1 cellular context compared by ENCODE assay signal in genomic region chr1:1307908-1308755, GRCh38.
A peak's percentile ranks its signal among the peaks of the same experiment; 100 is the strongest.
TF ChIP-seq lines count a peak whose summit lies in the region.

ACAP3 (minus strand) TSS chr1:1307930; CDS start chr1:1307815, 115 bp downstream.
A gene with protein sequence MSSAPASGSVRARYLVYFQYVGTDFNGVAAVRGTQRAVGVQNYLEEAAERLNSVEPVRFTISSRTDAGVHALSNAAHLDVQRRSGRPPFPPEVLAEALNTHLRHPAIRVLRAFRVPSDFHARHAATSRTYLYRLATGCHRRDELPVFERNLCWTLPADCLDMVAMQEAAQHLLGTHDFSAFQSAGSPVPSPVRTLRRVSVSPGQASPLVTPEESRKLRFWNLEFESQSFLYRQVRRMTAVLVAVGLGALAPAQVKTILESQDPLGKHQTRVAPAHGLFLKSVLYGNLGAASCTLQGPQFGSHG (plus strand): TSS chr1:1308597. CDS start chr1:1308644, 47 bp downstream.

TF ChIP-seq in HepG2, 621 proteins besides CTCF, POLR2A, EP300 and RAD21 (continued from another document and continues in another):
- TF ChIP-seq, protein P1, sequence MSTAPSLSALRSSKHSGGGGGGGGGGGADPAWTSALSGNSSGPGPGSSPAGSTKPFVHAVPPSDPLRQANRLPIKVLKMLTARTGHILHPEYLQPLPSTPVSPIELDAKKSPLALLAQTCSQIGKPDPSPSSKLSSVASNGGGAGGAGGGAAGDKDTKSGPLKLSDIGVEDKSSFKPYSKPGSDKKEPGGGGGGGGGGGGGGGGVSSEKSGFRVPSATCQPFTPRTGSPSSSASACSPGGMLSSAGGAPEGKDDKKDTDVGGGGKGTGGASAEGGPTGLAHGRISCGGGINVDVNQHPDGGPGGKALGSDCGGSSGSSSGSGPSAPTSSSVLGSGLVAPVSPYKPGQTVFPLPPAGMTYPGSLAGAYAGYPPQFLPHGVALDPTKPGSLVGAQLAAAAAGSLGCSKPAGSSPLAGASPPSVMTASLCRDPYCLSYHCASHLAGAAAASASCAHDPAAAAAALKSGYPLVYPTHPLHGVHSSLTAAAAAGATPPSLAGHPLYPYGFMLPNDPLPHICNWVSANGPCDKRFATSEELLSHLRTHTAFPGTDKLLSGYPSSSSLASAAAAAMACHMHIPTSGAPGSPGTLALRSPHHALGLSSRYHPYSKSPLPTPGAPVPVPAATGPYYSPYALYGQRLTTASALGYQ (CRISPR knock-in tag; IDR thresholded peaks at IDR 0.05) = 0 out of 2 replicates have a peak, but pooled peaks have one; percentile 47
- TF ChIP-seq, protein P2, sequence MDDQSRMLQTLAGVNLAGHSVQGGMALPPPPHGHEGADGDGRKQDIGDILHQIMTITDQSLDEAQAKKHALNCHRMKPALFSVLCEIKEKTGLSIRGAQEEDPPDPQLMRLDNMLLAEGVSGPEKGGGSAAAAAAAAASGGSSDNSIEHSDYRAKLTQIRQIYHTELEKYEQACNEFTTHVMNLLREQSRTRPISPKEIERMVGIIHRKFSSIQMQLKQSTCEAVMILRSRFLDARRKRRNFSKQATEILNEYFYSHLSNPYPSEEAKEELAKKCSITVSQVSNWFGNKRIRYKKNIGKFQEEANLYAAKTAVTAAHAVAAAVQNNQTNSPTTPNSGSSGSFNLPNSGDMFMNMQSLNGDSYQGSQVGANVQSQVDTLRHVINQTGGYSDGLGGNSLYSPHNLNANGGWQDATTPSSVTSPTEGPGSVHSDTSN (CRISPR knock-in tag; IDR thresholded peaks at IDR 0.05; ENCODE audit: borderline replicate concordance) = no peak
- no peak for TF ChIP-seq ZNF512 (CRISPR knock-in tag; IDR thresholded peaks at IDR 0.05)
- TF ChIP-seq SALL1 (CRISPR knock-in tag; IDR thresholded peaks at IDR 0.05) = peak; percentile 53
- no peak for TF ChIP-seq HDAC6 (IDR thresholded peaks at IDR 0.05; ENCODE audit: low read depth, low read length)
- TF ChIP-seq ZNF564 (CRISPR knock-in tag; IDR thresholded peaks at IDR 0.05) = 0 out of 2 replicates have a peak, but pooled peaks have one; percentile 44
- no peak for TF ChIP-seq HES4 (CRISPR knock-in tag; IDR thresholded peaks at IDR 0.05; ENCODE audit: borderline replicate concordance)
- TF ChIP-seq, protein P3, sequence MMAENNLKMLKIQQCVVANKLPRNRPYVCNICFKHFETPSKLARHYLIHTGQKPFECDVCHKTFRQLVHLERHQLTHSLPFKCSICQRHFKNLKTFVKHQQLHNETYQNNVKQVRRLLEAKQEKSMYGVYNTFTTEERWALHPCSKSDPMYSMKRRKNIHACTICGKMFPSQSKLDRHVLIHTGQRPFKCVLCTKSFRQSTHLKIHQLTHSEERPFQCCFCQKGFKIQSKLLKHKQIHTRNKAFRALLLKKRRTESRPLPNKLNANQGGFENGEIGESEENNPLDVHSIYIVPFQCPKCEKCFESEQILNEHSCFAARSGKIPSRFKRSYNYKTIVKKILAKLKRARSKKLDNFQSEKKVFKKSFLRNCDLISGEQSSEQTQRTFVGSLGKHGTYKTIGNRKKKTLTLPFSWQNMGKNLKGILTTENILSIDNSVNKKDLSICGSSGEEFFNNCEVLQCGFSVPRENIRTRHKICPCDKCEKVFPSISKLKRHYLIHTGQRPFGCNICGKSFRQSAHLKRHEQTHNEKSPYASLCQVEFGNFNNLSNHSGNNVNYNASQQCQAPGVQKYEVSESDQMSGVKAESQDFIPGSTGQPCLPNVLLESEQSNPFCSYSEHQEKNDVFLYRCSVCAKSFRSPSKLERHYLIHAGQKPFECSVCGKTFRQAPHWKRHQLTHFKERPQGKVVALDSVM (CRISPR knock-in tag; IDR thresholded peaks at IDR 0.05) = 0 out of 2 replicates have a peak, but pooled peaks have one; percentile 23
- no peak; the same call in 1 of the 2 replicates for TF ChIP-seq AKAP8 (CRISPR knock-in tag; IDR thresholded peaks at IDR 0.05)
- TF ChIP-seq NR1H2 (CRISPR knock-in tag; IDR thresholded peaks at IDR 0.05; ENCODE audit: borderline replicate concordance, low read depth) = 0 out of 2 replicates have a peak, but pooled peaks have one; percentile 24
- TF ChIP-seq MATR3 (CRISPR knock-in tag; IDR thresholded peaks at IDR 0.05) = no peak
- no peak for TF ChIP-seq ADNP (CRISPR knock-in tag; IDR thresholded peaks at IDR 0.05)
- TF ChIP-seq MIER2 (CRISPR knock-in tag; IDR thresholded peaks at IDR 0.05) = no peak
- peak; percentile 11 for TF ChIP-seq AGO2 (optimal IDR thresholded peaks at IDR 0.05; ENCODE audit: low read depth, low read length)
- TF ChIP-seq, protein P4, sequence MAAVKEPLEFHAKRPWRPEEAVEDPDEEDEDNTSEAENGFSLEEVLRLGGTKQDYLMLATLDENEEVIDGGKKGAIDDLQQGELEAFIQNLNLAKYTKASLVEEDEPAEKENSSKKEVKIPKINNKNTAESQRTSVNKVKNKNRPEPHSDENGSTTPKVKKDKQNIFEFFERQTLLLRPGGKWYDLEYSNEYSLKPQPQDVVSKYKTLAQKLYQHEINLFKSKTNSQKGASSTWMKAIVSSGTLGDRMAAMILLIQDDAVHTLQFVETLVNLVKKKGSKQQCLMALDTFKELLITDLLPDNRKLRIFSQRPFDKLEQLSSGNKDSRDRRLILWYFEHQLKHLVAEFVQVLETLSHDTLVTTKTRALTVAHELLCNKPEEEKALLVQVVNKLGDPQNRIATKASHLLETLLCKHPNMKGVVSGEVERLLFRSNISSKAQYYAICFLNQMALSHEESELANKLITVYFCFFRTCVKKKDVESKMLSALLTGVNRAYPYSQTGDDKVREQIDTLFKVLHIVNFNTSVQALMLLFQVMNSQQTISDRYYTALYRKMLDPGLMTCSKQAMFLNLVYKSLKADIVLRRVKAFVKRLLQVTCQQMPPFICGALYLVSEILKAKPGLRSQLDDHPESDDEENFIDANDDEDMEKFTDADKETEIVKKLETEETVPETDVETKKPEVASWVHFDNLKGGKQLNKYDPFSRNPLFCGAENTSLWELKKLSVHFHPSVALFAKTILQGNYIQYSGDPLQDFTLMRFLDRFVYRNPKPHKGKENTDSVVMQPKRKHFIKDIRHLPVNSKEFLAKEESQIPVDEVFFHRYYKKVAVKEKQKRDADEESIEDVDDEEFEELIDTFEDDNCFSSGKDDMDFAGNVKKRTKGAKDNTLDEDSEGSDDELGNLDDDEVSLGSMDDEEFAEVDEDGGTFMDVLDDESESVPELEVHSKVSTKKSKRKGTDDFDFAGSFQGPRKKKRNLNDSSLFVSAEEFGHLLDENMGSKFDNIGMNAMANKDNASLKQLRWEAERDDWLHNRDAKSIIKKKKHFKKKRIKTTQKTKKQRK (IDR thresholded peaks at IDR 0.05; ENCODE audit: low read length) = no peak
- TF ChIP-seq MAFK (conservative IDR thresholded peaks at IDR 0.05 in 1 of 2, IDR thresholded peaks at IDR 0.05 in 1 of 2; ENCODE audit: low read length in 2 of 2) = no peak
- TF ChIP-seq ZNF10 (CRISPR knock-in tag; IDR thresholded peaks at IDR 0.05; ENCODE audit: borderline replicate concordance, low read depth) = no peak
- no peak for TF ChIP-seq KLF9 (CRISPR knock-in tag; IDR thresholded peaks at IDR 0.05; ENCODE audit: low read depth)
- TF ChIP-seq BHLHE40 (IDR thresholded peaks at IDR 0.05; ENCODE audit: low read length) = no peak; the same call in 1 of the 2 replicates
- no peak for TF ChIP-seq ZNF569 (CRISPR knock-in tag; IDR thresholded peaks at IDR 0.05; ENCODE audit: borderline replicate concordance)
- no peak for TF ChIP-seq MTA1 (CRISPR knock-in tag; IDR thresholded peaks at IDR 0.05; ENCODE audit: borderline replicate concordance)
- no peak for TF ChIP-seq KLF13 (CRISPR knock-in tag; IDR thresholded peaks at IDR 0.05)
- no peak for TF ChIP-seq HOXA5 (CRISPR knock-in tag; IDR thresholded peaks at IDR 0.05)
- no peak for TF ChIP-seq SP1 (IDR thresholded peaks at IDR 0.05)
- no peak; the same call in 1 of the 2 replicates for TF ChIP-seq SP1 (CRISPR knock-in tag; IDR thresholded peaks at IDR 0.05)
- no peak; the same call in none of the 2 replicates for TF ChIP-seq ZNF777 (CRISPR knock-in tag; IDR thresholded peaks at IDR 0.05)
- no peak for TF ChIP-seq NR3C1 (CRISPR knock-in tag; IDR thresholded peaks at IDR 0.05)
- no peak for TF ChIP-seq SIX1 (CRISPR knock-in tag; IDR thresholded peaks at IDR 0.05; ENCODE audit: borderline replicate concordance)
- no peak for TF ChIP-seq GABPA (IDR thresholded peaks at IDR 0.05; ENCODE audit: low read depth, low read length)
- peak; percentile 55 for TF ChIP-seq GABPA (CRISPR knock-in tag; IDR thresholded peaks at IDR 0.05; ENCODE audit: low read depth)
- no peak for TF ChIP-seq ZNF552 (CRISPR knock-in tag; IDR thresholded peaks at IDR 0.05; ENCODE audit: borderline replicate concordance)
- no peak for TF ChIP-seq ZNF367 (CRISPR knock-in tag; IDR thresholded peaks at IDR 0.05; ENCODE audit: borderline replicate concordance)
- TF ChIP-seq KDM2A (CRISPR knock-in tag; IDR thresholded peaks at IDR 0.05; ENCODE audit: borderline replicate concordance, low read depth) = peak; percentile 57; the same call in 1 of the 2 replicates
- TF ChIP-seq NBN (conservative IDR thresholded peaks at IDR 0.05) = no peak
- peak; percentile 42; the same call in 1 of the 2 replicates for TF ChIP-seq KMT2B (CRISPR knock-in tag; IDR thresholded peaks at IDR 0.05)
- no peak for TF ChIP-seq RAD51 (IDR thresholded peaks at IDR 0.05; ENCODE audit: borderline replicate concordance)
- no peak for TF ChIP-seq ZNF841 (CRISPR knock-in tag; IDR thresholded peaks at IDR 0.05; ENCODE audit: borderline replicate concordance)
- TF ChIP-seq ZNF574 (CRISPR knock-in tag; IDR thresholded peaks at IDR 0.05) = peak; percentile 86
- TF ChIP-seq ZNF34 (CRISPR knock-in tag; IDR thresholded peaks at IDR 0.05; ENCODE audit: borderline replicate concordance) = peak; percentile 69; the same call in 1 of the 2 replicates
- no peak for TF ChIP-seq NFYB (CRISPR knock-in tag; IDR thresholded peaks at IDR 0.05)
- no peak for TF ChIP-seq ZNF530 (CRISPR knock-in tag; IDR thresholded peaks at IDR 0.05; ENCODE audit: low read depth)
- no peak for TF ChIP-seq THAP8 (CRISPR knock-in tag; IDR thresholded peaks at IDR 0.05; ENCODE audit: borderline replicate concordance)
- TF ChIP-seq MIXL1 (CRISPR knock-in tag; IDR thresholded peaks at IDR 0.05) = no peak
- peak; percentile 65 for TF ChIP-seq PHF20 (CRISPR knock-in tag; IDR thresholded peaks at IDR 0.05)
- TF ChIP-seq ZFYVE20 (CRISPR knock-in tag; IDR thresholded peaks at IDR 0.05; ENCODE audit: borderline replicate concordance, low read depth) = no peak
- TF ChIP-seq ZNF160 (CRISPR knock-in tag; IDR thresholded peaks at IDR 0.05) = no peak
- no peak for TF ChIP-seq SNRNP70 (IDR thresholded peaks at IDR 0.05; ENCODE audit: low read depth, low read length)
- TF ChIP-seq ZNF790 (CRISPR knock-in tag; IDR thresholded peaks at IDR 0.05; ENCODE audit: borderline replicate concordance) = no peak; the same call in 1 of the 2 replicates
- TF ChIP-seq, protein P5, sequence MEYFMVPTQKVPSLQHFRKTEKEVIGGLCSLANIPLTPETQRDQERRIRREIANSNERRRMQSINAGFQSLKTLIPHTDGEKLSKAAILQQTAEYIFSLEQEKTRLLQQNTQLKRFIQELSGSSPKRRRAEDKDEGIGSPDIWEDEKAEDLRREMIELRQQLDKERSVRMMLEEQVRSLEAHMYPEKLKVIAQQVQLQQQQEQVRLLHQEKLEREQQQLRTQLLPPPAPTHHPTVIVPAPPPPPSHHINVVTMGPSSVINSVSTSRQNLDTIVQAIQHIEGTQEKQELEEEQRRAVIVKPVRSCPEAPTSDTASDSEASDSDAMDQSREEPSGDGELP (IDR thresholded peaks at IDR 0.05; ENCODE audit: borderline replicate concordance, low read depth) = no peak; the same call in 1 of the 2 replicates
- no peak; the same call in 1 of the 2 replicates for TF ChIP-seq ZNF441 (CRISPR knock-in tag; IDR thresholded peaks at IDR 0.05; ENCODE audit: borderline replicate concordance)
- TF ChIP-seq SNAI1 (CRISPR knock-in tag; IDR thresholded peaks at IDR 0.05; ENCODE audit: borderline replicate concordance) = no peak
- 0 out of 2 replicates have a peak, but pooled peaks have one; percentile 22 for TF ChIP-seq CBFB (CRISPR knock-in tag; IDR thresholded peaks at IDR 0.05)
- 0 out of 2 replicates have a peak, but pooled peaks have one; percentile 37 for TF ChIP-seq ZMAT3 (CRISPR knock-in tag; conservative IDR thresholded peaks at IDR 0.05)
